In the genomic region with DNA sequence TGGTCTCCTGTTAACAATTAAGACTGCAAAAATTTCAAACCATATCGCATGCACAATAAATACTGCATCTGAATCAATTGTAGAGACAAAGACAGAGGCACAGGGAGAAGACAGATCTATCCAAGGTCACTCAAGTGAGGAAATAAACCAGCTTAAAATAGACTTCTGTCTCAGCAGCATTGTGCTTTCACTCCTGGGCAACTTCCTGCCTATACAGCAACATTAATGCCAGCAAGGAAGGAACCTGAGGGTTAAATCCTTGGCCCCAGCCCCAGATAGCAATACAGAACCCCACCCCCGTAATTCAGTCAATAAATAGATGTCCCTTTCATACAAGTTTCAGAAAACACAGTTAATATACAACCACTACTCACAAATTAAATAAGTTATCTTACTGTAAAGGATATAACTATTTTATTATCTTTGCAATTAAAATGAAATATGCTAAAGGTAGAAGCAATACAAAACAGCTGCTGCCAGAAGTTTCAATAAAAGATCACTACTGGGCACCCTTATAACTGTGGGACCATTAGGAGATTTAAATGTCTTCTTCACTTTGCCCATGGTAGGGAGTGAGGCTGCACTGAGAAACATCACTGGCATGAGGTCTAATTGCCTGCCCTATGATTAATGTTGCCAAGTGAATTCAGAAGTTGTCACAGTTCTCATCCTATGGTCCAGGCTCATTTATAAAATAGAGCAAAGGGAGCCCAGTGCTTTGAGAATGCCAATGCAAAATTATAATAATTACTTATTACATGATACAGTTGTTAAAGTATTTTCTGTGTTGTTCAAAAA, we compare ENCODE assay signal across 13 cellular contexts. TPM values are rescaled to one million over a fixed set of nuclear protein-coding genes. Genes with fewer than 3 reads are reported as not detected.
DNase-seq lines count a peak whose midpoint lies in the region; ATAC-seq lines count a peak whose summit lies in the region.
"Had no signal": no experiment of that assay in that cellular context is flagged by ENCODE, and none has a peak within 500 bp of the region (broad histone marks: within the 10 kb centered on the region; RNA-seq: fewer than 3 reads in every experiment).

No MANE protein-coding gene starts in this region.

- H3K36me3 ChIP-seq in BLaER1 treated with 17β-estradiol and CSF1 and Interleukin-3, amounts not matched to agents 10 nM and 100 nM, result no peaks in the 10 kb centered on the region
- H3K36me3 ChIP-seq: ovary, Peyer's patch had no signal

- no peak overlapping the region; a peak in 1 of 20 replicates for H3K4me3 ChIP-seq in BLaER1 treated with 17β-estradiol and CSF1 and Interleukin-3, amounts not matched to agents 10 nM and 100 nM
- no peak overlapping the region for H3K4me3 ChIP-seq in right cardiac atrium (ENCODE audit: low read length)
- H3K4me3 ChIP-seq: ovary, Peyer's patch had no signal

- H3K9me3 ChIP-seq in BLaER1 treated with 17β-estradiol and CSF1 and Interleukin-3, amounts not matched to agents 10 nM and 100 nM (replicated peaks in 1 of 11), result no peaks in the 10 kb centered on the region
- H3K9me3 ChIP-seq in right cardiac atrium (ENCODE audit: control insufficient read depth, low read length), result no peaks in the 10 kb centered on the region
- H3K9me3 ChIP-seq: ovary, Peyer's patch had no signal

- peak overlapping the region in 10 of 11 experiments; percentile 15 to 79 (median 62); a peak in 19 of 22 replicates for H3K27ac ChIP-seq in BLaER1 treated with 17β-estradiol and CSF1 and Interleukin-3, amounts not matched to agents 10 nM and 100 nM
- peak overlapping the region; percentile 46 for H3K27ac ChIP-seq in right cardiac atrium (ENCODE audit: low read length)
- H3K27ac ChIP-seq: ovary had no signal

- DNase-seq in LHCN-M2 (ENCODE audit: low read depth), result peak; percentile 63
- DNase-seq in right cardiac atrium, result no peak
- no peak for DNase-seq in inferior parietal cortex (ENCODE audit: extremely low spot score)
- no peak for DNase-seq in SKM-1 (lab: John Stamatoyannopoulos, UW; ENCODE audit: unreplicated experiment)
- no peak for DNase-seq in stimulated activated CD4-positive, alpha-beta T cell treated with anti-CD3 and anti-CD28 coated beads, Interleukin-12 subunit alpha, Interleukin-12 subunit beta, amount 100 ng/mL, for 4 hours
- DNase-seq: activated naive CD8-positive, alpha-beta T cell treated with anti-CD3 and anti-CD28 coated beads, Interleukin-2, amount 10 ng/mL, durations not matched to agents 7 days and 5 days; effector CD4-positive, alpha-beta T cell; NCI-H1694 treated with DMSO at 0.1 percent for 48 hours; ovary had no signal

- 48% methylated on average over 2 of the region's 2 CpGs for WGBS in right cardiac atrium

- no peaks in the 10 kb centered on the region for H3K27me3 ChIP-seq in BLaER1 treated with 17β-estradiol and CSF1 and Interleukin-3, amounts not matched to agents 10 nM and 100 nM
- H3K27me3 ChIP-seq in right cardiac atrium (ENCODE audit: control insufficient read depth, insufficient read depth), result no peaks in the 10 kb centered on the region
- H3K27me3 ChIP-seq: ovary, Peyer's patch had no signal

- H3K4me2 ChIP-seq in BLaER1 treated with 17β-estradiol and CSF1 and Interleukin-3, amounts not matched to agents 10 nM and 100 nM, result peak overlapping the region; percentile 64 to 82 (median 72)

- H4K20me1 ChIP-seq in BLaER1 treated with 17β-estradiol and CSF1 and Interleukin-3, amounts not matched to agents 10 nM and 100 nM, result no peaks in the 10 kb centered on the region

- peaks cover 26 to 66% (median 40%) of the 10 kb centered on the region in 10 experiments for H3K4me1 ChIP-seq in BLaER1 treated with 17β-estradiol and CSF1 and Interleukin-3, amounts not matched to agents 10 nM and 100 nM
- peaks cover 12% of the 10 kb centered on the region for H3K4me1 ChIP-seq in right cardiac atrium (ENCODE audit: control insufficient read depth, insufficient read depth, low read length)

- ATAC-seq in GM21528 (IDR thresholded peaks at IDR 0.05; ENCODE audit: low FRiP score, unreplicated experiment) (peak; percentile 38), right cardiac atrium (peak; percentile 73 to 77), GM19023 (IDR thresholded peaks at IDR 0.05; ENCODE audit: unreplicated experiment) (no peak)

- intact Hi-C loops in right cardiac atrium (cut with DNase I), result loop anchor here in 1 of 4 donors (10.0 kb wide), 1 partner anchor 49 kb away; the partner anchor contains the start of gene CAV1

- peak overlapping the region in 7 of 11 experiments; percentile 3 to 50 (median 19); a peak in 4 of 22 replicates for H3K9ac ChIP-seq in BLaER1 treated with 17β-estradiol and CSF1 and Interleukin-3, amounts not matched to agents 10 nM and 100 nM

RNA-seq across cellular contexts. Expression of gene CAV1, which starts 49.4 kb away (rescaled TPM):
- total RNA-seq in LHCN-M2 (2014; rRNA removed) (1,409 and 1,463 TPM in 2 replicates), right cardiac atrium (100 to 1,000 TPM; 298 to 502 (median 380) TPM)
- 1,281 TPM for polyA plus RNA-seq in LHCN-M2 (2012)
- 269 TPM for polyA plus RNA-seq in right cardiac atrium
